In the genomic region with DNA sequence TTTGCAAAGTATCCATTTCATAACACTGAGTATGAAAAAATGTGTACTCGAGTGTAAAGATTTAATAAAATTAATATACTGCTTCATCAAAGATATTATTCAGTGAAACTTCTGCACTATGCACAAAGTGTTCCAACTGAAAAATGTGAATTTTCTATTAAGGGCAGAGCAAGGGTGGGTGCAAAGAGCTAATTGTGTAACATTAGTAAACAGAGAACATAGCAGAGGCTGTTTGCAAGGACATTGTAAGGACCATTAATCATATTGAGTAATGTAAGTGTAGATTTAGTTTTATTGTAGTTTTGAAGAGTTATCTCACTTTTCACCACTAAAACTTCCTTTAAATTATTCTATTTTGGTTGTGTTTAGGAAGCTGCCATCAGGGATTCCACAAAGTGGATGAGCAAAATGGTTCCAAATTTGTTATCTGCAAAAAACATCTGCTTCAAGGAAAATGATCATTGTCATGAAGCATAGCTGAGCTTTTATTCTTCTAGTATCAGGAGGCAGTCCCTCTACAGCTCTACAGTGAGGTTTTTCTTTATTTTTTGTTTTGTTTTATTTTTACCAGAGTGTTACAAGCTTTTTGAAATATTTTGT, we compare ENCODE assay signal across 14 cellular contexts.
"Had no signal": no experiment of that assay in that cellular context is flagged by ENCODE, and none has a peak within 500 bp of the region (broad histone marks: within the 10 kb centered on the region; RNA-seq: fewer than 3 reads in every experiment).

No MANE protein-coding gene starts in this region.

- ATAC-seq: esophagus mucosa, gastrocnemius medialis, heart right ventricle, left ventricle myocardium superior, pancreas, right cardiac atrium had no signal

- DNase-seq: effector memory CD4-positive, alpha-beta T cell; gastrocnemius medialis; heart right ventricle; immature natural killer cell; left ventricle myocardium superior; mesendoderm; naive B cell; occipital lobe; pancreas; right cardiac atrium; stimulated activated CD4-positive, alpha-beta T cell treated with anti-CD3 and anti-CD28 coated beads, Interleukin-2, amount 100 ng/mL, for 48 hours; stimulated activated naive CD4-positive, alpha-beta T cell treated with Interleukin-2 at 50 U/mL for 16 hours; trophoblast cell had no signal
